In the genomic region with DNA sequence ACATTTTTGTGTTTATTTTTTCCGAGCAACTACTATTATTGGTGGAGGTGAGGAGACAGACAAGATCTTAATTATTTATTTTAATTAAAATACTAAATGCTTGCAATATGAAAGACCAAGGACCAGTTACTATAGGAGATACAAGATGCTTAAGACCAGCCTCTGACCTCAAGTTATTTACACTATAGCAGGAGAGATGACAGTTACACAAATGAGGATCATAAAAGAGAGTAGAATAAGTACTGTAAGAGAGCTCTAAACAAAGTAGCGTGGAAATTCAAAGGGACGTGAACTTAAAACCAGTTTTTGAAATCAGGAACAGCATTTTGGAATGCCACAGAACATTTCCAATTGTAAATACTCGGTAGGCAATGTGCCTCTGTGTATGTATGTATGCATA, we compare ENCODE assay signal across 21 cellular contexts.
A peak's percentile ranks its signal among the peaks of the same experiment; 100 is the strongest.
DNase-seq lines count a peak whose midpoint lies in the region; ATAC-seq, FAIRE-seq and TF ChIP-seq lines count a peak whose summit lies in the region.
"Had no signal": no experiment of that assay in that cellular context is flagged by ENCODE, and none has a peak within 500 bp of the region (broad histone marks: within the 10 kb centered on the region; RNA-seq: fewer than 3 reads in every experiment).

No MANE protein-coding gene starts in this region.

- H3F3A ChIP-seq in Loucy (ENCODE audit: low read depth) = 0 out of 2 replicates have a peak, but pooled peaks cover 5% of the 10 kb centered on the region

- H3K4me1 ChIP-seq in Loucy (ENCODE audit: insufficient read depth, low read length, poor library complexity, severe bottlenecking) (peaks cover 42% of the 10 kb centered on the region), astrocyte (ENCODE audit: insufficient read depth, low read length) (peaks cover 13% of the 10 kb centered on the region)

- H2AFZ ChIP-seq in Loucy (ENCODE audit: low read length) (no peak overlapping the region), astrocyte (ENCODE audit: low read depth, low read length) (no peak overlapping the region)

- ATAC-seq in stimulated activated memory B cell treated with anti-CD40 and anti-IgM and Interleukin-4, amounts not matched to agents 10 μg/mL and 1 μg/mL and 100 μg/mL, for 72 hours = no peak
- no peak for ATAC-seq in GM19395 (IDR thresholded peaks at IDR 0.05; ENCODE audit: unreplicated experiment)

- CTCF ChIA-PET in activated naive CD4-positive, alpha-beta T cell treated with anti-CD3 and anti-CD28 coated beads, Interleukin-2, amount 10 ng/mL, durations not matched to agents 7 days and 5 days (lab: Charles Lee) = interaction anchor here (2.2 kb wide), 1 partner anchor 129 kb away, joined by 10 read pairs; no protein-coding TSS in a partner anchor

- no peaks in the 10 kb centered on the region for H4K20me1 ChIP-seq in Loucy (ENCODE audit: insufficient read depth, low read length, poor library complexity, severe bottlenecking)
- peaks cover 4% of the 10 kb centered on the region for H4K20me1 ChIP-seq in astrocyte (ENCODE audit: insufficient read depth, low read length)

- H3K36me3 Mint-ChIP-seq in activated naive CD4-positive, alpha-beta T cell treated with anti-CD3 and anti-CD28 coated beads, Interleukin-2, amount 50 U/mL, for 24 hours = peaks cover 8% of the 10 kb centered on the region
- peaks cover 15% of the 10 kb centered on the region for H3K36me3 Mint-ChIP-seq in activated naive CD4-positive, alpha-beta T cell treated with anti-CD3 and anti-CD28 coated beads, Interleukin-2, amount 10 ng/mL, durations not matched to agents 7 days and 5 days
- H3K36me3 Mint-ChIP-seq in astrocyte (ENCODE audit: low read depth, unreplicated experiment) (peaks cover 3% of the 10 kb centered on the region), endothelial cell (ENCODE audit: low read depth, unreplicated experiment) (no peaks in the 10 kb centered on the region)
- H3K36me3 Mint-ChIP-seq in stimulated activated memory B cell treated with anti-CD40 and anti-IgM and Interleukin-4, amounts not matched to agents 10 μg/mL and 1 μg/mL and 100 μg/mL, for 72 hours = peaks cover 13% of the 10 kb centered on the region

- FAIRE-seq in astrocyte (lab: Jason Lieb, UNC) = no peak
- FAIRE-seq: A549, GM12892, H54 had no signal

- H3K9me3 Mint-ChIP-seq in activated naive CD4-positive, alpha-beta T cell treated with anti-CD3 and anti-CD28 coated beads, Interleukin-2, amount 50 U/mL, for 24 hours = no peaks in the 10 kb centered on the region
- H3K9me3 Mint-ChIP-seq in activated naive CD4-positive, alpha-beta T cell treated with anti-CD3 and anti-CD28 coated beads, Interleukin-2, amount 10 ng/mL, durations not matched to agents 7 days and 5 days = no peaks in the 10 kb centered on the region
- H3K9me3 Mint-ChIP-seq in astrocyte (ENCODE audit: unreplicated experiment) = no peaks in the 10 kb centered on the region
- no peaks in the 10 kb centered on the region for H3K9me3 Mint-ChIP-seq in stimulated activated memory B cell treated with anti-CD40 and anti-IgM and Interleukin-4, amounts not matched to agents 10 μg/mL and 1 μg/mL and 100 μg/mL, for 72 hours
- H3K9me3 Mint-ChIP-seq in endothelial cell (ENCODE audit: unreplicated experiment) = no peaks in the 10 kb centered on the region
- H3K9me3 Mint-ChIP-seq: CD14-positive monocyte, IgD-negative memory B cell had no signal

- H3K9ac ChIP-seq in Loucy (ENCODE audit: low read depth, low read length, poor library complexity, severe bottlenecking) = peak overlapping the region; percentile 18
- no peak overlapping the region for H3K9ac ChIP-seq in astrocyte (ENCODE audit: low read length)
- H3K9ac ChIP-seq: SK-N-SH had no signal

- H3K4me2 ChIP-seq in Loucy (ENCODE audit: low read depth, low read length, poor library complexity, severe bottlenecking) = no peak overlapping the region
- H3K4me2 ChIP-seq in astrocyte (ENCODE audit: low read length) = no peak overlapping the region
- H3K4me2 ChIP-seq: A549, SK-N-SH had no signal

- H3K9me2 ChIP-seq in Loucy (replicated peaks; ENCODE audit: low read depth, low read length) = no peaks in the 10 kb centered on the region
- H3K9me2 ChIP-seq: SK-N-SH had no signal

- H3K79me2 ChIP-seq in Loucy (ENCODE audit: insufficient read depth, low read length) = peaks cover 30% of the 10 kb centered on the region
- H3K79me2 ChIP-seq in astrocyte (ENCODE audit: insufficient read depth, low read length) = peaks cover 13% of the 10 kb centered on the region

- no peaks in the 10 kb centered on the region for H3K9me3 ChIP-seq in Loucy (ENCODE audit: insufficient read depth, low read depth, low read length)
- no peaks in the 10 kb centered on the region for H3K9me3 ChIP-seq in astrocyte (ENCODE audit: insufficient read depth, low read depth, low read length)
- H3K9me3 ChIP-seq: A549, SK-N-SH had no signal

- no peaks in the 10 kb centered on the region for H3K27me3 ChIP-seq in Loucy (ENCODE audit: insufficient read depth, low read length, poor library complexity, severe bottlenecking)
- H3K27me3 ChIP-seq in astrocyte (ENCODE audit: insufficient read depth, low read length) = no peaks in the 10 kb centered on the region

- no peak overlapping the region for H3K27ac ChIP-seq in astrocyte (ENCODE audit: low read depth, low read length)

- DNase-seq in activated naive CD4-positive, alpha-beta T cell treated with anti-CD3 and anti-CD28 coated beads, Interleukin-2, amount 10 ng/mL, durations not matched to agents 7 days and 5 days = no peak
- DNase-seq in astrocyte (ENCODE audit: low read depth) (no peak), endothelial cell (ENCODE audit: low spot score) (no peak), NCI-H345 treated with DMSO at 0.1 percent for 48 hours (lab: John Stamatoyannopoulos, UW; ENCODE audit: unreplicated experiment) (no peak)
- DNase-seq: DMS 273 treated with DMSO at 0.1 percent for 48 hours, NCI-H1417 treated with DMSO at 0.1 percent for 48 hours, NCI-H187 treated with DMSO at 0.1 percent for 48 hours, NCI-H2107, NCI-H82, SIG-M5, SK-N-SH had no signal

- H3K4me3 ChIP-seq in Loucy (ENCODE audit: low read length, poor library complexity, severe bottlenecking) = no peak overlapping the region
- no peak overlapping the region for H3K4me3 ChIP-seq in astrocyte (ENCODE audit: insufficient read depth, low read depth, low read length)
- H3K4me3 ChIP-seq: A549 had no signal

- H3K27me3 Mint-ChIP-seq in activated naive CD4-positive, alpha-beta T cell treated with anti-CD3 and anti-CD28 coated beads, Interleukin-2, amount 50 U/mL, for 24 hours = no peaks in the 10 kb centered on the region
- no peaks in the 10 kb centered on the region for H3K27me3 Mint-ChIP-seq in activated naive CD4-positive, alpha-beta T cell treated with anti-CD3 and anti-CD28 coated beads, Interleukin-2, amount 10 ng/mL, durations not matched to agents 7 days and 5 days
- H3K27me3 Mint-ChIP-seq in astrocyte (ENCODE audit: low read depth, unreplicated experiment) = no peaks in the 10 kb centered on the region
- no peaks in the 10 kb centered on the region for H3K27me3 Mint-ChIP-seq in stimulated activated memory B cell treated with anti-CD40 and anti-IgM and Interleukin-4, amounts not matched to agents 10 μg/mL and 1 μg/mL and 100 μg/mL, for 72 hours
- no peaks in the 10 kb centered on the region for H3K27me3 Mint-ChIP-seq in endothelial cell (ENCODE audit: unreplicated experiment)
- H3K27me3 Mint-ChIP-seq: B cell, IgD-negative memory B cell had no signal

- peak overlapping the region; percentile 78 for H3K27ac Mint-ChIP-seq in activated naive CD4-positive, alpha-beta T cell treated with anti-CD3 and anti-CD28 coated beads, Interleukin-2, amount 50 U/mL, for 24 hours
- no peak overlapping the region for H3K27ac Mint-ChIP-seq in activated naive CD4-positive, alpha-beta T cell treated with anti-CD3 and anti-CD28 coated beads, Interleukin-2, amount 10 ng/mL, durations not matched to agents 7 days and 5 days
- peak overlapping the region; percentile 15 for H3K27ac Mint-ChIP-seq in astrocyte (ENCODE audit: unreplicated experiment)
- H3K27ac Mint-ChIP-seq in stimulated activated memory B cell treated with anti-CD40 and anti-IgM and Interleukin-4, amounts not matched to agents 10 μg/mL and 1 μg/mL and 100 μg/mL, for 72 hours = peak overlapping the region; percentile 49
- H3K27ac Mint-ChIP-seq in endothelial cell (ENCODE audit: unreplicated experiment) = no peak overlapping the region

- H3K36me3 ChIP-seq in Loucy (ENCODE audit: insufficient read depth, low read length) (peaks cover 21% of the 10 kb centered on the region; the same call in 1 of the 2 replicates), astrocyte (ENCODE audit: insufficient read depth, low read length) (peaks cover 2% of the 10 kb centered on the region)

- TF ChIP-seq CTCF in Loucy (conservative IDR thresholded peaks at IDR 0.05; ENCODE audit: low read length) (no peak), astrocyte (IDR thresholded peaks at IDR 0.05; ENCODE audit: insufficient read depth, low read depth, low read length) (no peak), endothelial cell (IDR thresholded peaks at IDR 0.05; ENCODE audit: unreplicated experiment) (no peak)

- no peak overlapping the region for H3K4me3 Mint-ChIP-seq in activated naive CD4-positive, alpha-beta T cell treated with anti-CD3 and anti-CD28 coated beads, Interleukin-2, amount 50 U/mL, for 24 hours
- H3K4me3 Mint-ChIP-seq in activated naive CD4-positive, alpha-beta T cell treated with anti-CD3 and anti-CD28 coated beads, Interleukin-2, amount 10 ng/mL, durations not matched to agents 7 days and 5 days = no peak overlapping the region
- H3K4me3 Mint-ChIP-seq in astrocyte (ENCODE audit: unreplicated experiment) (no peak overlapping the region), endothelial cell (ENCODE audit: unreplicated experiment) (no peak overlapping the region)
- no peak overlapping the region for H3K4me3 Mint-ChIP-seq in stimulated activated memory B cell treated with anti-CD40 and anti-IgM and Interleukin-4, amounts not matched to agents 10 μg/mL and 1 μg/mL and 100 μg/mL, for 72 hours
- H3K4me3 Mint-ChIP-seq: B cell, CD14-positive monocyte, IgD-negative memory B cell had no signal

- H3K4me1 Mint-ChIP-seq in activated naive CD4-positive, alpha-beta T cell treated with anti-CD3 and anti-CD28 coated beads, Interleukin-2, amount 50 U/mL, for 24 hours = peaks cover 55% of the 10 kb centered on the region
- H3K4me1 Mint-ChIP-seq in activated naive CD4-positive, alpha-beta T cell treated with anti-CD3 and anti-CD28 coated beads, Interleukin-2, amount 10 ng/mL, durations not matched to agents 7 days and 5 days = peaks cover 40% of the 10 kb centered on the region
- H3K4me1 Mint-ChIP-seq in astrocyte (ENCODE audit: low read depth, unreplicated experiment) (peaks cover 61% of the 10 kb centered on the region), endothelial cell (ENCODE audit: unreplicated experiment) (peaks cover 41% of the 10 kb centered on the region)
- H3K4me1 Mint-ChIP-seq in stimulated activated memory B cell treated with anti-CD40 and anti-IgM and Interleukin-4, amounts not matched to agents 10 μg/mL and 1 μg/mL and 100 μg/mL, for 72 hours = peaks cover 29% of the 10 kb centered on the region

Comparison
In these comparisons a context has a peak if more than half of its experiments do, and no peak if none do; other contexts are left out.
1. H3K27ac Mint-ChIP-seq: peak in activated naive CD4-positive, alpha-beta T cell treated with anti-CD3 and anti-CD28 coated beads, Interleukin-2, amount 50 U/mL, for 24 hours (single experiment), astrocyte (single experiment) and stimulated activated memory B cell treated with anti-CD40 and anti-IgM and Interleukin-4, amounts not matched to agents 10 μg/mL and 1 μg/mL and 100 μg/mL, for 72 hours (single experiment); none in activated naive CD4-positive, alpha-beta T cell treated with anti-CD3 and anti-CD28 coated beads, Interleukin-2, amount 10 ng/mL, durations not matched to agents 7 days and 5 days (single experiment) and endothelial cell (single experiment).